1 cellular context compared by ENCODE assay signal in the genomic region with DNA sequence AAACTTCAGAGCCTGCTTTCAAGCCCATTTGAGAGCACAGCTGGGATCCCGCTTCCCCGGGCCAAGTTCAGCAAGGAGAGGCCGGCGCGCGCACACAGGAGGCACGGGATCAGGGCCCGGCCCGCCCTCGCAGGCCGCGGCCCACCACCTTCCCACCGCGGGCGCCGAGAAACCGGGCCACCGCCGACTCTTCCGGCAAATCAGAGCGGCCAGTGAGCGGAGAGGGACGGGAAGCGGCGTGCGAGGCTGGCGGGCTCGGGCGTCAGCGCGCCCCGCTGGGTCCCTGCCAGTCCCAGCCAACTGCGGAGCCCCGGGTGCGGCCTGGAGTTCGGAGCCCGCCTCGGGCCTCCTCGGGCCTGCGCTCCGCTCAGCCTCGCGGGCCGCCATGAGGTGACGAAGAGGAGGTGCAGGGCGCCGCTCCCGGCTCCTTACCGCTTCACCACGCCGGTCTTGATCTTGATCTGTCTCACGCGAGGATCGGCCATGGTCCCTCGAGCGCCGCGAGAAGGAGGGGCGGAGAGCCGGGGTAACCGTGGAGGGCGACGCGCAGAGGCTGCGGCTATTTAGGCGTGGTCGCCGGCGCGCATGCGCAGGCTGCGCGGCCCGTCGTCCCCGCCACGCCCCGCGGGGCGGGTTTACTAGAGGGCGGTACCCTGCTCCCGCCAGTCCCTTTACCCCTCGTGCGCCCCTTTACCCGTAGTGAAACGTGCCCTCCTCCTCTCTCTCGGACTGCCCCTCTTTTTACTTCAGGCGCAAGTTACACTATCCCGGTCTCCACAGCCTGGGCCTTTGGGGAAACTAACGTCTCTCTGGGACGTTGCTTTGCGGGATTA.
A peak's percentile ranks its signal among the peaks of the same experiment; 100 is the strongest.
TF ChIP-seq lines count a peak whose summit lies in the region.

A gene with protein sequence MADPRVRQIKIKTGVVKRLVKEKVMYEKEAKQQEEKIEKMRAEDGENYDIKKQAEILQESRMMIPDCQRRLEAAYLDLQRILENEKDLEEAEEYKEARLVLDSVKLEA (minus strand): TSS at position 567 of the 833 bp plus-strand sequence. CDS start 82 bp downstream, at position 485.

TF ChIP-seq in K562, 482 proteins besides CTCF, POLR2A, EP300 and RAD21 (continued from another document and continues in another):
- TF ChIP-seq, protein P1, sequence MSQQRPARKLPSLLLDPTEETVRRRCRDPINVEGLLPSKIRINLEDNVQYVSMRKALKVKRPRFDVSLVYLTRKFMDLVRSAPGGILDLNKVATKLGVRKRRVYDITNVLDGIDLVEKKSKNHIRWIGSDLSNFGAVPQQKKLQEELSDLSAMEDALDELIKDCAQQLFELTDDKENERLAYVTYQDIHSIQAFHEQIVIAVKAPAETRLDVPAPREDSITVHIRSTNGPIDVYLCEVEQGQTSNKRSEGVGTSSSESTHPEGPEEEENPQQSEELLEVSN (IDR thresholded peaks at IDR 0.05; ENCODE audit: borderline replicate concordance in 1 of 2, extremely low read depth in 1 of 2, insufficient read depth in 1 of 2, insufficient read length in 1 of 2, low read depth in 1 of 2, low read length in 1 of 2, poor library complexity in 1 of 2, severe bottlenecking in 1 of 2), result peak; percentile 76 to 93
- TF ChIP-seq ZNF589 (CRISPR knock-in tag; IDR thresholded peaks at IDR 0.05; ENCODE audit: low read depth) (no peak), ZNF77 (CRISPR knock-in tag; IDR thresholded peaks at IDR 0.05) (no peak), POLR3A (IDR thresholded peaks at IDR 0.05; ENCODE audit: borderline replicate concordance, extremely low read depth, insufficient read depth, insufficient read length) (no peak), SMAD4 (CRISPR knock-in tag; conservative IDR thresholded peaks at IDR 0.05) (no peak), POLR2B (IDR thresholded peaks at IDR 0.05; ENCODE audit: low read depth, partially characterized antibody) (peak; percentile 76), NFRKB (IDR thresholded peaks at IDR 0.05; ENCODE audit: low read depth) (peak; percentile 36; the same call in 1 of the 2 replicates), KDM2B (CRISPR knock-in tag; IDR thresholded peaks at IDR 0.05) (no peak), NCOA4 (IDR thresholded peaks at IDR 0.05; ENCODE audit: partially characterized antibody) (no peak), POLR3G (IDR thresholded peaks at IDR 0.05; ENCODE audit: extremely low read depth, insufficient read length, insufficient replicate concordance) (no peak), ZNF197 (CRISPR knock-in tag; IDR thresholded peaks at IDR 0.05; ENCODE audit: low read depth) (no peak), TAF7 (tag; IDR thresholded peaks at IDR 0.05) (no peak), SMAD1 (IDR thresholded peaks at IDR 0.05; ENCODE audit: low read depth, low read length, partially characterized antibody) (no peak), JUND (IDR thresholded peaks at IDR 0.05; ENCODE audit: borderline replicate concordance, low read depth, low read length) (no peak), JUND (tag; IDR thresholded peaks at IDR 0.05; ENCODE audit: borderline replicate concordance, low read depth, low read length) (no peak; the same call in 2 of the 3 replicates), LARP7 (IDR thresholded peaks at IDR 0.05) (no peak), ZNF134 (CRISPR knock-in tag; conservative IDR thresholded peaks at IDR 0.05) (peak; percentile 80), U2AF1 (optimal IDR thresholded peaks at IDR 0.05; ENCODE audit: low read depth, low read length) (peak; percentile 79), CHD4 (IDR thresholded peaks at IDR 0.05; ENCODE audit: insufficient read depth, insufficient replicate concordance, low read depth, low read length, poor library complexity, severe bottlenecking) (no peak), KDM5B (IDR thresholded peaks at IDR 0.05; ENCODE audit: insufficient replicate concordance, low read depth, low read length) (no peak), TAL1 (IDR thresholded peaks at IDR 0.05) (no peak), ZNF583 (CRISPR knock-in tag; IDR thresholded peaks at IDR 0.05) (no peak), WHSC1 (IDR thresholded peaks at IDR 0.05; ENCODE audit: low read length) (no peak), TOE1 (IDR thresholded peaks at IDR 0.05; ENCODE audit: borderline replicate concordance) (peak; percentile 90; the same call in 1 of the 2 replicates), TOE1 (CRISPR knock-in tag; IDR thresholded peaks at IDR 0.05; ENCODE audit: borderline replicate concordance, low read depth) (0 out of 2 replicates have a peak, but pooled peaks have one; percentile 75), GATA2 (CRISPR knock-in tag; IDR thresholded peaks at IDR 0.05) (no peak), ZNF263 (CRISPR knock-in tag; IDR thresholded peaks at IDR 0.05; ENCODE audit: borderline replicate concordance) (no peak; the same call in 1 of the 2 replicates), SMARCA5 (IDR thresholded peaks at IDR 0.05) (no peak), TCF3 (CRISPR knock-in tag; IDR thresholded peaks at IDR 0.05) (no peak), ZNF23 (CRISPR knock-in tag; IDR thresholded peaks at IDR 0.05) (no peak), ATF1 (CRISPR knock-in tag; IDR thresholded peaks at IDR 0.05) (no peak), ATF1 (tag; IDR thresholded peaks at IDR 0.05) (peak; percentile 76; the same call in 1 of the 2 replicates), ZBTB8A (IDR thresholded peaks at IDR 0.05; ENCODE audit: partially characterized antibody) (no peak), RFX1 (IDR thresholded peaks at IDR 0.05) (no peak), MYNN (IDR thresholded peaks at IDR 0.05) (no peak), MYNN (CRISPR knock-in tag; IDR thresholded peaks at IDR 0.05) (no peak), ILK (tag; IDR thresholded peaks at IDR 0.05; ENCODE audit: borderline replicate concordance, low read depth) (no peak)
- TF ChIP-seq, protein P2, sequence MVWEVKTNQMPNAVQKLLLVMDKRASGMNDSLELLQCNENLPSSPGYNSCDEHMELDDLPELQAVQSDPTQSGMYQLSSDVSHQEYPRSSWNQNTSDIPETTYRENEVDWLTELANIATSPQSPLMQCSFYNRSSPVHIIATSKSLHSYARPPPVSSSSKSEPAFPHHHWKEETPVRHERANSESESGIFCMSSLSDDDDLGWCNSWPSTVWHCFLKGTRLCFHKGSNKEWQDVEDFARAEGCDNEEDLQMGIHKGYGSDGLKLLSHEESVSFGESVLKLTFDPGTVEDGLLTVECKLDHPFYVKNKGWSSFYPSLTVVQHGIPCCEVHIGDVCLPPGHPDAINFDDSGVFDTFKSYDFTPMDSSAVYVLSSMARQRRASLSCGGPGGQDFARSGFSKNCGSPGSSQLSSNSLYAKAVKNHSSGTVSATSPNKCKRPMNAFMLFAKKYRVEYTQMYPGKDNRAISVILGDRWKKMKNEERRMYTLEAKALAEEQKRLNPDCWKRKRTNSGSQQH (CRISPR knock-in tag; IDR thresholded peaks at IDR 0.05), result peak; percentile 47; the same call in 1 of the 2 replicates
- TF ChIP-seq, protein P3, sequence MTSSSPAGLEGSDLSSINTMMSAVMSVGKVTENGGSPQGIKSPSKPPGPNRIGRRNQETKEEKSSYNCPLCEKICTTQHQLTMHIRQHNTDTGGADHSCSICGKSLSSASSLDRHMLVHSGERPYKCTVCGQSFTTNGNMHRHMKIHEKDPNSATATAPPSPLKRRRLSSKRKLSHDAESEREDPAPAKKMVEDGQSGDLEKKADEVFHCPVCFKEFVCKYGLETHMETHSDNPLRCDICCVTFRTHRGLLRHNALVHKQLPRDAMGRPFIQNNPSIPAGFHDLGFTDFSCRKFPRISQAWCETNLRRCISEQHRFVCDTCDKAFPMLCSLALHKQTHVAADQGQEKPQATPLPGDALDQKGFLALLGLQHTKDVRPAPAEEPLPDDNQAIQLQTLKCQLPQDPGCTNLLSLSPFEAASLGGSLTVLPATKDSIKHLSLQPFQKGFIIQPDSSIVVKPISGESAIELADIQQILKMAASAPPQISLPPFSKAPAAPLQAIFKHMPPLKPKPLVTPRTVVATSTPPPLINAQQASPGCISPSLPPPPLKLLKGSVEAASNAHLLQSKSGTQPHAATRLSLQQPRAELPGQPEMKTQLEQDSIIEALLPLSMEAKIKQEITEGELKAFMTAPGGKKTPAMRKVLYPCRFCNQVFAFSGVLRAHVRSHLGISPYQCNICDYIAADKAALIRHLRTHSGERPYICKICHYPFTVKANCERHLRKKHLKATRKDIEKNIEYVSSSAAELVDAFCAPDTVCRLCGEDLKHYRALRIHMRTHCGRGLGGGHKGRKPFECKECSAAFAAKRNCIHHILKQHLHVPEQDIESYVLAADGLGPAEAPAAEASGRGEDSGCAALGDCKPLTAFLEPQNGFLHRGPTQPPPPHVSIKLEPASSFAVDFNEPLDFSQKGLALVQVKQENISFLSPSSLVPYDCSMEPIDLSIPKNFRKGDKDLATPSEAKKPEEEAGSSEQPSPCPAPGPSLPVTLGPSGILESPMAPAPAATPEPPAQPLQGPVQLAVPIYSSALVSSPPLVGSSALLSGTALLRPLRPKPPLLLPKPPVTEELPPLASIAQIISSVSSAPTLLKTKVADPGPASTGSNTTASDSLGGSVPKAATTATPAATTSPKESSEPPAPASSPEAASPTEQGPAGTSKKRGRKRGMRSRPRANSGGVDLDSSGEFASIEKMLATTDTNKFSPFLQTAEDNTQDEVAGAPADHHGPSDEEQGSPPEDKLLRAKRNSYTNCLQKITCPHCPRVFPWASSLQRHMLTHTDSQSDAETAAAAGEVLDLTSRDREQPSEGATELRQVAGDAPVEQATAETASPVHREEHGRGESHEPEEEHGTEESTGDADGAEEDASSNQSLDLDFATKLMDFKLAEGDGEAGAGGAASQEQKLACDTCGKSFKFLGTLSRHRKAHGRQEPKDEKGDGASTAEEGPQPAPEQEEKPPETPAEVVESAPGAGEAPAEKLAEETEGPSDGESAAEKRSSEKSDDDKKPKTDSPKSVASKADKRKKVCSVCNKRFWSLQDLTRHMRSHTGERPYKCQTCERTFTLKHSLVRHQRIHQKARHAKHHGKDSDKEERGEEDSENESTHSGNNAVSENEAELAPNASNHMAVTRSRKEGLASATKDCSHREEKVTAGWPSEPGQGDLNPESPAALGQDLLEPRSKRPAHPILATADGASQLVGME (CRISPR knock-in tag; IDR thresholded peaks at IDR 0.05), result no peak
- TF ChIP-seq, protein P4, sequence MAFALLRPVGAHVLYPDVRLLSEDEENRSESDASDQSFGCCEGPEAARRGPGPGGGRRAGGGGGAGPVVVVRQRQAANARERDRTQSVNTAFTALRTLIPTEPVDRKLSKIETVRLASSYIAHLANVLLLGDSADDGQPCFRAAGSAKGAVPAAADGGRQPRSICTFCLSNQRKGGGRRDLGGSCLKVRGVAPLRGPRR (CRISPR knock-in tag; IDR thresholded peaks at IDR 0.05), result no peak
- TF ChIP-seq, protein P5, sequence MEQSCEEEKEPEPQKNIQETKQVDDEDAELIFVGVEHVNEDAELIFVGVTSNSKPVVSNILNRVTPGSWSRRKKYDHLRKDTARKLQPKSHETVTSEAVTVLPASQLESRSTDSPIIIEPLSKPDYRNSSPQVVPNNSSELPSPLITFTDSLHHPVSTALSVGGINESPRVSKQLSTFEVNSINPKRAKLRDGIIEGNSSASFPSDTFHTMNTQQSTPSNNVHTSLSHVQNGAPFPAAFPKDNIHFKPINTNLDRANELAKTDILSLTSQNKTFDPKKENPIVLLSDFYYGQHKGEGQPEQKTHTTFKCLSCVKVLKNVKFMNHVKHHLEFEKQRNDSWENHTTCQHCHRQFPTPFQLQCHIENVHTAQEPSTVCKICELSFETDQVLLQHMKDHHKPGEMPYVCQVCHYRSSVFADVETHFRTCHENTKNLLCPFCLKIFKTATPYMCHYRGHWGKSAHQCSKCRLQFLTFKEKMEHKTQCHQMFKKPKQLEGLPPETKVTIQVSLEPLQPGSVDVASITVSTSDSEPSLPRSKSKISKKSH (CRISPR knock-in tag; IDR thresholded peaks at IDR 0.05), result no peak
- TF ChIP-seq, protein P6, sequence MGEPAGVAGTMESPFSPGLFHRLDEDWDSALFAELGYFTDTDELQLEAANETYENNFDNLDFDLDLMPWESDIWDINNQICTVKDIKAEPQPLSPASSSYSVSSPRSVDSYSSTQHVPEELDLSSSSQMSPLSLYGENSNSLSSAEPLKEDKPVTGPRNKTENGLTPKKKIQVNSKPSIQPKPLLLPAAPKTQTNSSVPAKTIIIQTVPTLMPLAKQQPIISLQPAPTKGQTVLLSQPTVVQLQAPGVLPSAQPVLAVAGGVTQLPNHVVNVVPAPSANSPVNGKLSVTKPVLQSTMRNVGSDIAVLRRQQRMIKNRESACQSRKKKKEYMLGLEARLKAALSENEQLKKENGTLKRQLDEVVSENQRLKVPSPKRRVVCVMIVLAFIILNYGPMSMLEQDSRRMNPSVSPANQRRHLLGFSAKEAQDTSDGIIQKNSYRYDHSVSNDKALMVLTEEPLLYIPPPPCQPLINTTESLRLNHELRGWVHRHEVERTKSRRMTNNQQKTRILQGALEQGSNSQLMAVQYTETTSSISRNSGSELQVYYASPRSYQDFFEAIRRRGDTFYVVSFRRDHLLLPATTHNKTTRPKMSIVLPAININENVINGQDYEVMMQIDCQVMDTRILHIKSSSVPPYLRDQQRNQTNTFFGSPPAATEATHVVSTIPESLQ (CRISPR knock-in tag; IDR thresholded peaks at IDR 0.05), result peak; percentile 60; the same call in 1 of the 2 replicates
- TF ChIP-seq, protein P7, sequence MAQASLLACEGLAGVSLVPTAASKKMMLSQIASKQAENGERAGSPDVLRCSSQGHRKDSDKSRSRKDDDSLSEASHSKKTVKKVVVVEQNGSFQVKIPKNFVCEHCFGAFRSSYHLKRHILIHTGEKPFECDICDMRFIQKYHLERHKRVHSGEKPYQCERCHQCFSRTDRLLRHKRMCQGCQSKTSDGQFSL (CRISPR knock-in tag; IDR thresholded peaks at IDR 0.05), result no peak
- TF ChIP-seq, protein P7 (tag; IDR thresholded peaks at IDR 0.05), result no peak
- TF ChIP-seq, protein P8, sequence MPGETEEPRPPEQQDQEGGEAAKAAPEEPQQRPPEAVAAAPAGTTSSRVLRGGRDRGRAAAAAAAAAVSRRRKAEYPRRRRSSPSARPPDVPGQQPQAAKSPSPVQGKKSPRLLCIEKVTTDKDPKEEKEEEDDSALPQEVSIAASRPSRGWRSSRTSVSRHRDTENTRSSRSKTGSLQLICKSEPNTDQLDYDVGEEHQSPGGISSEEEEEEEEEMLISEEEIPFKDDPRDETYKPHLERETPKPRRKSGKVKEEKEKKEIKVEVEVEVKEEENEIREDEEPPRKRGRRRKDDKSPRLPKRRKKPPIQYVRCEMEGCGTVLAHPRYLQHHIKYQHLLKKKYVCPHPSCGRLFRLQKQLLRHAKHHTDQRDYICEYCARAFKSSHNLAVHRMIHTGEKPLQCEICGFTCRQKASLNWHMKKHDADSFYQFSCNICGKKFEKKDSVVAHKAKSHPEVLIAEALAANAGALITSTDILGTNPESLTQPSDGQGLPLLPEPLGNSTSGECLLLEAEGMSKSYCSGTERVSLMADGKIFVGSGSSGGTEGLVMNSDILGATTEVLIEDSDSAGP (CRISPR knock-in tag; IDR thresholded peaks at IDR 0.05), result no peak
- TF ChIP-seq, protein P9, sequence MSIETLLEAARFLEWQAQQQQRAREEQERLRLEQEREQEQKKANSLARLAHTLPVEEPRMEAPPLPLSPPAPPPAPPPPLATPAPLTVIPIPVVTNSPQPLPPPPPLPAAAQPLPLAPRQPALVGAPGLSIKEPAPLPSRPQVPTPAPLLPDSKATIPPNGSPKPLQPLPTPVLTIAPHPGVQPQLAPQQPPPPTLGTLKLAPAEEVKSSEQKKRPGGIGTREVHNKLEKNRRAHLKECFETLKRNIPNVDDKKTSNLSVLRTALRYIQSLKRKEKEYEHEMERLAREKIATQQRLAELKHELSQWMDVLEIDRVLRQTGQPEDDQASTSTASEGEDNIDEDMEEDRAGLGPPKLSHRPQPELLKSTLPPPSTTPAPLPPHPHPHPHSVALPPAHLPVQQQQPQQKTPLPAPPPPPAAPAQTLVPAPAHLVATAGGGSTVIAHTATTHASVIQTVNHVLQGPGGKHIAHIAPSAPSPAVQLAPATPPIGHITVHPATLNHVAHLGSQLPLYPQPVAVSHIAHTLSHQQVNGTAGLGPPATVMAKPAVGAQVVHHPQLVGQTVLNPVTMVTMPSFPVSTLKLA (conservative IDR thresholded peaks at IDR 0.05), result peak; percentile 50 to 82; a peak in 3 of 4 replicates
